In genomic region chr1:212949771-212950170, GRCh38 we compare ENCODE assay signal across 8 cellular contexts. TPM values are rescaled to one million over a fixed set of nuclear protein-coding genes. Genes with fewer than 3 reads are reported as not detected.
DNase-seq lines count a peak whose midpoint lies in the region; ATAC-seq and TF ChIP-seq lines count a peak whose summit lies in the region.

No MANE protein-coding gene starts in this region.

- H3K4me1 ChIP-seq in Caco-2 (no peaks in the 10 kb centered on the region), ovary (ENCODE audit: insufficient read depth) (peaks cover 4% of the 10 kb centered on the region)

- in situ Hi-C loops in GM13977 (cut with MboI; ENCODE audit: low pct_unique_long_range_greater_than_20kb, low sequenced_read_pairs, unreplicated experiment): no loop called here

- no peaks in the 10 kb centered on the region for H3K4me1 Mint-ChIP-seq in Caco-2 (ENCODE audit: low read depth, unreplicated experiment)

- no peak for ATAC-seq in HG03460 (IDR thresholded peaks at IDR 0.05; ENCODE audit: unreplicated experiment)

- H3K36me3 ChIP-seq in Caco-2 (ENCODE audit: control insufficient read depth, insufficient read depth, low read length): no peaks in the 10 kb centered on the region
- H3K36me3 ChIP-seq in MG63: no peaks in the 10 kb centered on the region
- H3K36me3 ChIP-seq in ovary: no peaks in the 10 kb centered on the region

- POLR2A ChIA-PET in Caco-2 (lab: Charles Lee): no interaction called here

- 16 to 44% (median 24%) methylated on average over 2 of the region's 2 CpGs for WGBS in ovary, 3 donors

- H3K27me3 ChIP-seq in Caco-2 (replicated peaks; ENCODE audit: control insufficient read depth, insufficient read depth, low read length): no peaks in the 10 kb centered on the region
- H3K27me3 ChIP-seq in MG63: peaks cover 18% of the 10 kb centered on the region
- no peaks in the 10 kb centered on the region for H3K27me3 ChIP-seq in ovary

- H3K27me3 Mint-ChIP-seq in Caco-2 (ENCODE audit: insufficient read depth, unreplicated experiment): peaks cover 4% of the 10 kb centered on the region

- H3K27ac ChIP-seq in ovary: no peak overlapping the region

- TF ChIP-seq POLR2A in ovary (IDR thresholded peaks at IDR 0.05): no peak

- no peaks in the 10 kb centered on the region for H3K9me3 ChIP-seq in Caco-2
- no peaks in the 10 kb centered on the region for H3K9me3 ChIP-seq in MG63
- H3K9me3 ChIP-seq in ovary: peaks cover 0 to 3% of the 10 kb centered on the region in 2 donors

- H3K36me3 Mint-ChIP-seq in Caco-2 (ENCODE audit: insufficient read depth, unreplicated experiment): peaks cover 7% of the 10 kb centered on the region

- intact Hi-C loops in Caco-2 (cut with micrococcal nuclease; ENCODE audit: unreplicated experiment) (no loop called here), ovary (cut with DNase I) (no loop called here)

- H3K27ac Mint-ChIP-seq in Caco-2 (ENCODE audit: unreplicated experiment): peak overlapping the region; percentile 48

- no peak for DNase-seq in Caco-2
- no peak for DNase-seq in MG63
- no peak for DNase-seq in epithelial cell of esophagus (ENCODE audit: low read depth)
- no peak for DNase-seq in ovary
- DNase-seq in stimulated activated CD4-positive, alpha-beta T cell treated with anti-CD3 and anti-CD28 coated beads, Interleukin-1b, Interleukin-23, amount 100 ng/mL, for 48 hours: no peak
- no peak for DNase-seq in epidermal melanocyte (ENCODE audit: insufficient read length, low spot score)
- DNase-seq in GM13977 (ENCODE audit: low spot score): no peak

- no peaks in the 10 kb centered on the region for H3K9me3 Mint-ChIP-seq in Caco-2 (ENCODE audit: unreplicated experiment)

- no peak for TF ChIP-seq EP300 in ovary (IDR thresholded peaks at IDR 0.05)

- BruUV-seq in Caco-2 (replicated peaks; lab: Mats Ljungman, UMichigan): no TSS peak

- CTCF ChIA-PET in Caco-2 (lab: Charles Lee): no interaction called here

- TF ChIP-seq CTCF in Caco-2 (IDR thresholded peaks at IDR 0.05; ENCODE audit: insufficient read depth in 1 of 2, low read depth in 1 of 2, low read length in 1 of 2, severe bottlenecking in 1 of 2, unreplicated experiment in 1 of 2) (no peak), epithelial cell of esophagus (IDR thresholded peaks at IDR 0.05; ENCODE audit: insufficient read depth, low read depth, low read length, missing control alignments) (no peak), ovary (IDR thresholded peaks at IDR 0.05) (no peak), GM13977 (IDR thresholded peaks at IDR 0.05; ENCODE audit: extremely low read depth, insufficient read depth, missing control alignments) (no peak)

- H3K4me3 Mint-ChIP-seq in Caco-2 (ENCODE audit: unreplicated experiment): peak overlapping the region; percentile 84

- H3K4me3 ChIP-seq in Caco-2 (ENCODE audit: low read depth, low read length): peak overlapping the region; percentile 49
- peak overlapping the region; percentile 48 for H3K4me3 ChIP-seq in MG63
- H3K4me3 ChIP-seq in epithelial cell of esophagus (ENCODE audit: low read length): peak overlapping the region; percentile 42
- H3K4me3 ChIP-seq in ovary: peak overlapping the region; percentile 57

RNA-seq across cellular contexts. Expression of gene VASH2, which starts 0.6 kb away (rescaled TPM):
- total RNA-seq in Caco-2 (2022) (2.9 and 3.2 TPM in 2 replicates), ovary (1 to 10 TPM in 3 of 7 donors, under 1 TPM in 4; 0.28 to 2.1 (median 0.83) TPM)
- total RNA-seq in MG63 (2014; rRNA removed; shearing (Covaris generic); ENCODE audit: low replicate concordance): not detected in 2 replicates
- 1 to 10 TPM in 1 of 2 donors, under 1 TPM in 1; 0.74 to 1.6 TPM for polyA plus RNA-seq in ovary
